8 cellular contexts compared by ENCODE assay signal in the genomic region with DNA sequence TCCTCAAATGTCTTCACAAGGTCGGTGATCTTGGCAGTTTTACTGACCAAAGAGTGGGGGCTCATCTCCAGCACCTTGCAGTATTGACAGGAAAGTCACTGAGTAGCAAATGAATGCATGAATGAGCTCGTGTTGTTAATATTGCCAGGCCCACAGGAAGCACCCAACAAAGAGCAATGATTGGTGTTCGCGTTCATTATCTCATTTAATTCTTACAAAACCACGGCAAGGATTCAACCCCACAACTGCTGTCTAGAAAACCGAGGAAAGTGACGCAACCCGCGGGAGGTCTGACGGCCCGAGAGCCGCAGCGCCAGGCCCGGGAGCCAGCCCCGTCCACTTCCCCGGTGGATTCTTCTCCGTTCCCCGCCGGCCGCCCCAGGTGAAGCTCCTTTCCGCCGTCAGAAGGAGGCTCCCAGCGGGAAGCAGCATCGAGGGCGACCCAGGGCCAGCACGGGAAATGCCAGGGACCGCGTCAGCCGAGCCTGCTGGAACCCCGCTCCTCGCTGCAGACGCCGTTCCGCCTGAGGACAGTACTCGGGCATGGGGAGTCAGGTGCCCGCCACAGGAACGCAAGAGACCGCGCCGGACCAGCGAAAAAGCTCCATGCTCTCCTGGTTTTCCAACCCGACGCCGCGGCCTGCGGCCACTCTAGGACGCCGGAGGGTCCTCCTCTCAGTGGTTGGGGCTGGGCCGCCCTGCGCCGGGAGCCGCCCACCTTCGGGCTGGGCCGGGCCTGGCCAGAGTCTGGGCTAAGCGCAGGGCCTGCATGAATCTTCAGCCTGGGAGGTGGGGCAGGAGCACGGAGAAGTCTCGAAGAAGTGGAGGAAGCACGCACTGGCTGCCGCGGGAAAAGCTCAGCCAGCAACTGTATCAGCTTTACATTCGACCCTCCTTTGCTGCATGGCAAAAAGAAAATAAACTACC. TPM values are rescaled to one million over a fixed set of nuclear protein-coding genes. Genes with fewer than 3 reads are reported as not detected.
DNase-seq lines count a peak whose midpoint lies in the region; ATAC-seq and TF ChIP-seq lines count a peak whose summit lies in the region.

No MANE protein-coding gene starts in this region.

- intact Hi-C loops in activated CD4-positive, alpha-beta T cell treated with anti-CD3 and anti-CD28 coated beads, Interleukin-2, amount 10 ng/mL, durations not matched to agents 24 days and 14 days (cut with micrococcal nuclease) = loop anchor here (1.0 to 5.0 kb wide), 3 partner anchors 20 to 684 kb away; no protein-coding TSS in a partner anchor
- intact Hi-C loops in dendritic cell treated with granulocyte-macrophage colony-stimulating factor and Interleukin-4, amounts not matched to agents 40 ng/mL and 50 ng/mL, for 4 days (cut with micrococcal nuclease) = loop anchor here (5.0 to 10.0 kb wide), 2 partner anchors 46 to 343 kb away; a partner anchor contains a TSS

- no peaks in the 10 kb centered on the region for H3K36me3 ChIP-seq in BLaER1 treated with 17β-estradiol and CSF1 and Interleukin-3, amounts not matched to agents 10 nM and 100 nM

- H3K4me2 ChIP-seq in BLaER1 treated with 17β-estradiol and CSF1 and Interleukin-3, amounts not matched to agents 10 nM and 100 nM = peak overlapping the region; percentile 78 to 92 (median 87)

- peak overlapping the region; percentile 43 for H3K27ac Mint-ChIP-seq in activated CD4-positive, alpha-beta T cell treated with anti-CD3 and anti-CD28 coated beads, Interleukin-2, amount 10 ng/mL, durations not matched to agents 24 days and 14 days
- peak overlapping the region; percentile 99 for H3K27ac Mint-ChIP-seq in dendritic cell treated with granulocyte-macrophage colony-stimulating factor and Interleukin-4, amounts not matched to agents 40 ng/mL and 50 ng/mL, for 4 days

- no peaks in the 10 kb centered on the region for H3K9me3 ChIP-seq in BLaER1 treated with 17β-estradiol and CSF1 and Interleukin-3, amounts not matched to agents 10 nM and 100 nM (replicated peaks in 1 of 11)

- peak overlapping the region; percentile 91 to 97 (median 96) for H3K27ac ChIP-seq in BLaER1 treated with 17β-estradiol and CSF1 and Interleukin-3, amounts not matched to agents 10 nM and 100 nM

- peak; percentile 66 for ATAC-seq in HG03342 (IDR thresholded peaks at IDR 0.05; ENCODE audit: unreplicated experiment)

- H3K4me3 Mint-ChIP-seq in activated CD4-positive, alpha-beta T cell treated with anti-CD3 and anti-CD28 coated beads, Interleukin-2, amount 10 ng/mL, durations not matched to agents 24 days and 14 days = peak overlapping the region; percentile 79
- H3K4me3 Mint-ChIP-seq in dendritic cell treated with granulocyte-macrophage colony-stimulating factor and Interleukin-4, amounts not matched to agents 40 ng/mL and 50 ng/mL, for 4 days = peak overlapping the region; percentile 85

- peaks cover 19% of the 10 kb centered on the region for H3K4me1 Mint-ChIP-seq in activated CD4-positive, alpha-beta T cell treated with anti-CD3 and anti-CD28 coated beads, Interleukin-2, amount 10 ng/mL, durations not matched to agents 24 days and 14 days
- peaks cover 50% of the 10 kb centered on the region for H3K4me1 Mint-ChIP-seq in dendritic cell treated with granulocyte-macrophage colony-stimulating factor and Interleukin-4, amounts not matched to agents 40 ng/mL and 50 ng/mL, for 4 days (ENCODE audit: low read depth)

- no peaks in the 10 kb centered on the region for H3K9me3 Mint-ChIP-seq in activated CD4-positive, alpha-beta T cell treated with anti-CD3 and anti-CD28 coated beads, Interleukin-2, amount 10 ng/mL, durations not matched to agents 24 days and 14 days
- H3K9me3 Mint-ChIP-seq in dendritic cell treated with granulocyte-macrophage colony-stimulating factor and Interleukin-4, amounts not matched to agents 40 ng/mL and 50 ng/mL, for 4 days = no peaks in the 10 kb centered on the region

- H3K36me3 Mint-ChIP-seq in activated CD4-positive, alpha-beta T cell treated with anti-CD3 and anti-CD28 coated beads, Interleukin-2, amount 10 ng/mL, durations not matched to agents 24 days and 14 days (ENCODE audit: low read depth) = no peaks in the 10 kb centered on the region
- H3K36me3 Mint-ChIP-seq in dendritic cell treated with granulocyte-macrophage colony-stimulating factor and Interleukin-4, amounts not matched to agents 40 ng/mL and 50 ng/mL, for 4 days (ENCODE audit: low read depth) = peaks cover 9% of the 10 kb centered on the region

- TF ChIP-seq POLR2A in GM19193 (IDR thresholded peaks at IDR 0.05; ENCODE audit: extremely low read depth, insufficient read depth, insufficient read length) = peak; percentile 67

- H4K20me1 ChIP-seq in BLaER1 treated with 17β-estradiol and CSF1 and Interleukin-3, amounts not matched to agents 10 nM and 100 nM = no peaks in the 10 kb centered on the region

- H3K9ac ChIP-seq in BLaER1 treated with 17β-estradiol and CSF1 and Interleukin-3, amounts not matched to agents 10 nM and 100 nM = peak overlapping the region; percentile 85 to 97 (median 94)

- H3K27me3 ChIP-seq in BLaER1 treated with 17β-estradiol and CSF1 and Interleukin-3, amounts not matched to agents 10 nM and 100 nM = no peaks in the 10 kb centered on the region

- H3K4me3 ChIP-seq in BLaER1 treated with 17β-estradiol and CSF1 and Interleukin-3, amounts not matched to agents 10 nM and 100 nM = peak overlapping the region; percentile 64 to 81 (median 75)

- peaks cover 73% of the 10 kb centered on the region for H3K27me3 Mint-ChIP-seq in activated CD4-positive, alpha-beta T cell treated with anti-CD3 and anti-CD28 coated beads, Interleukin-2, amount 10 ng/mL, durations not matched to agents 24 days and 14 days
- H3K27me3 Mint-ChIP-seq in dendritic cell treated with granulocyte-macrophage colony-stimulating factor and Interleukin-4, amounts not matched to agents 40 ng/mL and 50 ng/mL, for 4 days = no peaks in the 10 kb centered on the region

- peaks cover 24 to 61% (median 53%) of the 10 kb centered on the region in 10 experiments for H3K4me1 ChIP-seq in BLaER1 treated with 17β-estradiol and CSF1 and Interleukin-3, amounts not matched to agents 10 nM and 100 nM

- DNase-seq in NCI-H510A treated with DMSO at 0.1 percent for 48 hours (lab: John Stamatoyannopoulos, UW) (peak; percentile 69), left kidney (ENCODE audit: low read depth, low spot score) (peak; percentile 97)
- DNase-seq in activated CD4-positive, alpha-beta T cell treated with anti-CD3 and anti-CD28 coated beads, Interleukin-2, amount 10 ng/mL, durations not matched to agents 24 days and 14 days = peak; percentile 73
- peak; percentile 19 to 27 for DNase-seq in stimulated activated CD4-positive, alpha-beta T cell treated with anti-CD3 and anti-CD28 coated beads, Interleukin-2, amount 100 ng/mL, for 48 hours

RNA-seq across cellular contexts. Expression of a gene that starts 19.8 kb away (rescaled TPM):
- total RNA-seq in activated CD4-positive, alpha-beta T cell treated with anti-CD3 and anti-CD28 coated beads, Interleukin-2, amount 10 ng/mL, durations not matched to agents 24 days and 14 days = 3.5 and 4.3 TPM in 2 replicates

Comparison
In these comparisons a context has a peak if more than half of its experiments do, and no peak if none do; other contexts are left out.
1. Peak in every context shown above with its lines: DNase-seq, ATAC-seq, H3K4me3 ChIP-seq and H3K27ac ChIP-seq.
2. DNase-seq: peak in every context shown above with its lines; median percentile 97 in left kidney; 73 in activated CD4-positive, alpha-beta T cell treated with anti-CD3 and anti-CD28 coated beads, Interleukin-2, amount 10 ng/mL, durations not matched to agents 24 days and 14 days; 69 in NCI-H510A treated with DMSO at 0.1 percent for 48 hours; 23 in stimulated activated CD4-positive, alpha-beta T cell treated with anti-CD3 and anti-CD28 coated beads, Interleukin-2, amount 100 ng/mL, for 48 hours.